In genomic region chr3:52401551-52401950, GRCh38 we compare ENCODE assay signal across 16 cellular contexts. TPM values are rescaled to one million over a fixed set of nuclear protein-coding genes. Genes with fewer than 3 reads are reported as not detected.
"Had no signal": no experiment of that assay in that cellular context is flagged by ENCODE, and none has a peak within 500 bp of the region (broad histone marks: within the 10 kb centered on the region; RNA-seq: fewer than 3 reads in every experiment).

No MANE protein-coding gene starts in this region.

- H3K27ac Mint-ChIP-seq: activated B cell treated with CpG ODN at 0.5 μM for 24 hours; activated naive CD8-positive, alpha-beta T cell treated with anti-CD3 and anti-CD28 coated beads, Interleukin-2, amount 50 U/mL, for 24 hours had no signal

- H3K4me3 ChIP-seq: ascending aorta, breast epithelium had no signal

- H3K27ac ChIP-seq: ascending aorta, breast epithelium, epithelial cell of prostate, neutrophil had no signal

- H3K27me3 ChIP-seq: ascending aorta, breast epithelium, neutrophil had no signal

- H3K9me3 Mint-ChIP-seq: activated B cell treated with CpG ODN at 0.5 μM for 24 hours; activated naive CD8-positive, alpha-beta T cell treated with anti-CD3 and anti-CD28 coated beads, Interleukin-2, amount 50 U/mL, for 24 hours; naive thymus-derived CD4-positive, alpha-beta T cell had no signal

- H3K9me3 ChIP-seq: ascending aorta, breast epithelium, neutrophil had no signal

- ATAC-seq: activated naive CD8-positive, alpha-beta T cell treated with anti-CD3 and anti-CD28 coated beads, Interleukin-2, amount 50 U/mL, for 24 hours; naive thymus-derived CD4-positive, alpha-beta T cell; stimulated activated naive CD8-positive, alpha-beta T cell treated with anti-CD3 and anti-CD28 coated beads, Interleukin-15, Interleukin-2, amounts not matched to agents 100 U/mL and 50 U/mL, for 24 hours had no signal

- H3K4me3 Mint-ChIP-seq: activated B cell treated with CpG ODN at 0.5 μM for 24 hours; activated naive CD8-positive, alpha-beta T cell treated with anti-CD3 and anti-CD28 coated beads, Interleukin-2, amount 50 U/mL, for 24 hours; naive thymus-derived CD4-positive, alpha-beta T cell had no signal

- H3K27me3 Mint-ChIP-seq: activated B cell treated with CpG ODN at 0.5 μM for 24 hours; activated naive CD8-positive, alpha-beta T cell treated with anti-CD3 and anti-CD28 coated beads, Interleukin-2, amount 50 U/mL, for 24 hours; naive thymus-derived CD4-positive, alpha-beta T cell had no signal

- FAIRE-seq: frontal cortex had no signal

- H3K4me1 Mint-ChIP-seq: activated B cell treated with CpG ODN at 0.5 μM for 24 hours; activated naive CD8-positive, alpha-beta T cell treated with anti-CD3 and anti-CD28 coated beads, Interleukin-2, amount 50 U/mL, for 24 hours had no signal

- DNase-seq: activated B cell treated with CpG ODN at 0.5 μM for 24 hours; activated CD4-positive, alpha-beta T cell treated with anti-CD3 and anti-CD28 coated beads for 48 hours; activated CD8-positive, alpha-beta memory T cell treated with anti-CD3 and anti-CD28 coated beads, Interleukin-2, amount 50 U/mL, for 48 hours; activated gamma-delta T cell; activated naive CD8-positive, alpha-beta T cell treated with anti-CD3 and anti-CD28 coated beads, Interleukin-2, amount 50 U/mL, for 24 hours; head of caudate nucleus; naive thymus-derived CD4-positive, alpha-beta T cell; retina; stimulated activated CD4-positive, alpha-beta T cell treated with anti-CD3 and anti-CD28 coated beads, Interleukin-4, amount 100 ng/mL, for 24 hours; stimulated activated naive CD8-positive, alpha-beta T cell treated with anti-CD3 and anti-CD28 coated beads, Interleukin-15, Interleukin-2, amounts not matched to agents 100 U/mL and 50 U/mL, for 24 hours; T-helper 2 cell had no signal

- H3K4me1 ChIP-seq: ascending aorta, breast epithelium had no signal

RNA-seq across cellular contexts. Expression of gene PHF7, which starts 8.9 kb away (rescaled TPM):
- total RNA-seq: ascending aorta had no signal

RNA-seq across cellular contexts. Expression of gene SEMA3G, which starts 43.4 kb away (rescaled TPM):
- total RNA-seq: activated B cell treated with CpG ODN at 0.5 μM for 24 hours had no signal
- polyA plus RNA-seq: naive thymus-derived CD4-positive, alpha-beta T cell had no signal

RNA-seq across cellular contexts. Expression of gene TNNC1, which starts 52.3 kb away (rescaled TPM):
- total RNA-seq: activated B cell treated with CpG ODN at 0.5 μM for 24 hours had no signal
